ENCODE assay signal across 22 cellular contexts in genomic region chr14:92417759-92418158, GRCh38.
DNase-seq lines count a peak whose midpoint lies in the region; ATAC-seq and TF ChIP-seq lines count a peak whose summit lies in the region.
"Had no signal": no experiment of that assay in that cellular context is flagged by ENCODE, and none has a peak within 500 bp of the region (broad histone marks: within the 10 kb centered on the region; RNA-seq: fewer than 3 reads in every experiment).

No MANE protein-coding gene starts in this region.

- TF ChIP-seq POLR2A in NB4 (IDR thresholded peaks at IDR 0.05; ENCODE audit: extremely low read depth, insufficient read length), result no peak

- no peaks in the 10 kb centered on the region for H3K36me3 ChIP-seq in mucosa of descending colon (ENCODE audit: low read depth)
- H3K36me3 ChIP-seq: HAP-1, SJSA1, vagina had no signal

- no TSS peak for BruUV-seq in MCF 10A (replicated peaks; lab: Mats Ljungman, UMichigan)

- peak; percentile 54 for DNase-seq in Ammon's horn (ENCODE audit: low spot score)
- peak; percentile 77 for DNase-seq in NB4 (ENCODE audit: low read depth)
- peak; percentile 68 for DNase-seq in fibroblast of gingiva (ENCODE audit: low read depth)
- DNase-seq in mucosa of descending colon, result no peak
- no peak for DNase-seq in MCF 10A (ENCODE audit: unreplicated experiment)
- no peak for DNase-seq in activated CD4-positive, alpha-beta T cell treated with anti-CD3 and anti-CD28 coated beads for 4 hours
- DNase-seq: activated naive CD4-positive, alpha-beta T cell treated with anti-CD3 and anti-CD28 coated beads, Interleukin-2, amount 50 U/mL, for 16 hours; activated T-cell treated with anti-CD3 and anti-CD28 coated beads, Interleukin-2, amount 50 U/mL, for 48 hours; CD4-positive, alpha-beta memory T cell; NCI-H1105 treated with DMSO at 0.1 percent for 48 hours; NCI-H510A treated with DMSO at 0.1 percent for 48 hours; stimulated activated CD8-positive, alpha-beta memory T cell treated with anti-CD3 and anti-CD28 coated beads, Interleukin-4, amount 100 ng/mL, for 48 hours had no signal

- peaks cover 14% of the 10 kb centered on the region for H3K27me3 Mint-ChIP-seq in MCF 10A (ENCODE audit: insufficient read depth, unreplicated experiment)

- no peaks in the 10 kb centered on the region for H3K4me1 Mint-ChIP-seq in MCF 10A (ENCODE audit: insufficient read depth, unreplicated experiment)
- H3K4me1 Mint-ChIP-seq: CD4-positive, alpha-beta memory T cell had no signal

- H3K9me3 Mint-ChIP-seq in MCF 10A (ENCODE audit: unreplicated experiment), result no peaks in the 10 kb centered on the region
- H3K9me3 Mint-ChIP-seq: T-helper 2 cell treated with Interferon-gamma antibody and Interleukin-4, amounts not matched to agents 5 μg/mL and 100 μg/mL, for 36 hours had no signal

- CTCF ChIA-PET in MCF 10A (lab: Yijun Ruan, JAX), result interaction anchor here (0.6 kb wide), 3 partner anchors 50 to 1792 kb away, joined by 3 to 5 read pairs (median 3); no protein-coding TSS in a partner anchor

- H3K4me3 ChIP-seq in NB4 (ENCODE audit: low read depth, low read length) (no peak overlapping the region), mucosa of descending colon (no peak overlapping the region)
- H3K4me3 ChIP-seq: HAP-1, K562, SJSA1, smooth muscle cell, vagina had no signal

- H3K4me3 Mint-ChIP-seq in MCF 10A (ENCODE audit: unreplicated experiment), result no peak overlapping the region
- H3K4me3 Mint-ChIP-seq: CD4-positive, alpha-beta memory T cell; mesothelial cell of epicardium; T-helper 2 cell treated with Interferon-gamma antibody and Interleukin-4, amounts not matched to agents 5 μg/mL and 100 μg/mL, for 36 hours had no signal

- no peak overlapping the region for H3K27ac Mint-ChIP-seq in MCF 10A (ENCODE audit: low read depth, unreplicated experiment)
- H3K27ac Mint-ChIP-seq: CD4-positive, alpha-beta memory T cell; mesothelial cell of epicardium; progenitor cell of endocrine pancreas; T-helper 2 cell treated with Interferon-gamma antibody and Interleukin-4, amounts not matched to agents 5 μg/mL and 100 μg/mL, for 36 hours had no signal

- H3K36me3 Mint-ChIP-seq in MCF 10A (ENCODE audit: insufficient read depth, unreplicated experiment), result no peaks in the 10 kb centered on the region
- H3K36me3 Mint-ChIP-seq: CD4-positive, alpha-beta memory T cell; mesothelial cell of epicardium had no signal

- ATAC-seq in mucosa of descending colon (peak; percentile 65), HG02759 (IDR thresholded peaks at IDR 0.05; ENCODE audit: unreplicated experiment) (no peak), GM21529 (IDR thresholded peaks at IDR 0.05; ENCODE audit: unreplicated experiment) (no peak)
- ATAC-seq: K562 had no signal

- POLR2A ChIA-PET in MCF 10A (lab: Yijun Ruan, JAX), result no interaction called here

- no peak for TF ChIP-seq CTCF in NB4 (IDR thresholded peaks at IDR 0.05; ENCODE audit: low read depth, low read length)
- TF ChIP-seq CTCF in mucosa of descending colon (IDR thresholded peaks at IDR 0.05), result no peak
- no peak for TF ChIP-seq CTCF in MCF 10A (IDR thresholded peaks at IDR 0.05; ENCODE audit: unreplicated experiment)

- H3K9me3 ChIP-seq in mucosa of descending colon, result peaks cover 3% of the 10 kb centered on the region
- H3K9me3 ChIP-seq: HAP-1, SJSA1, vagina had no signal

- H3K4me1 ChIP-seq in mucosa of descending colon (ENCODE audit: low read depth), result no peaks in the 10 kb centered on the region
- H3K4me1 ChIP-seq: HAP-1 had no signal

- intact Hi-C loops in mucosa of descending colon (cut with DNase I, micrococcal nuclease) (no loop called here), MCF 10A (cut with micrococcal nuclease) (no loop called here)

Comparison
In these comparisons a context has a peak if more than half of its experiments do, and no peak if none do; other contexts are left out.
1. DNase-seq: peak in Ammon's horn (single experiment), NB4 (single experiment) and fibroblast of gingiva (single experiment); none in mucosa of descending colon (0 of 3), MCF 10A (single experiment) and activated CD4-positive, alpha-beta T cell treated with anti-CD3 and anti-CD28 coated beads for 4 hours (0 of 2).